ENCODE assay signal across 1 cellular context in the genomic region with DNA sequence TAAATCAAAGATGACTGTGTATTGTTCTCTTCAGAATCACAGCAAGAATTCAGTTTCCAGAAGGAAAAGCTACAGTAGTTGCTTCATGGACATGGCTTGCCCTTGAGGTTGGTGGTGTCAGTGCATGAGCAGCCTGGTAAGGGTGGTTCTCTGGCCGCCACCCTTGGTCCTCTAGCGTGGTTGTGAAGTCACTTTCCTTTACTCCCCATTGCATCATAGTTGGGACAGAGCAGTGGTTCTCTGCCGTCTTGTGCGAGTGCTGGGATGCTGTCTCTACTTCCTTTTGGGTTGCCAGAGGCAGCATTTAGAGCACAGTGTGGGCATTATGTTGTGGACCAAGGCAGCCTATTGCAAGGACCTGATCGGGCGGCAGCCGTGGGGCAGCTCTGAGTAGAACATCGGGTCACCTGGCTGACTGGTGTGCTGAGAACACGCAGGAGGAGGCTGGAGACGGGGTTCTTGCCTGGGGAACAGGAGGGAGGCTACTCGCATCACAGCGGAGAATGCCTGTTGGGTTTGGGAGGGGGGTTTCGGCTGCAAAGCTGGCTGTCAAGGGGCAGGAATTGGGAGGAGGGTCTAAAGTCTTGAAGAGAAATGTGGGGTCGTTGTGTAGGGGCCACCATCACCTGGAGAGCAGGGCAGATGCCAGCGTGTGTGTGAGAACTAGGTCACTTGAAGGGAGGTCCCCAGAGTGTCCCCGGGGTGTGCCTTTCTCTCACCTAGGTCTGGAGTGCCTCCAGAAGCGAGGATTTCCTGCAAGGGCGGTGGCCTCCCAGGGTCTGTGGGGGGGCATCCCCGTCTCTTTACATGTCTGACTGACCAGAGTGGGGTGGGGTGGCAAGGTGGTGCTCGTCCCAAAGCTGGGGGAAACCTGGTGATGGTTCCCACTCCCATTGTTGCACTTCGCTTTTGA.
TF ChIP-seq lines count a peak whose summit lies in the region.

No MANE protein-coding gene starts in this region.

TF ChIP-seq in GM12878, 131 proteins besides CTCF, POLR2A, EP300 and RAD21:
- TF ChIP-seq NR2C1 (IDR thresholded peaks at IDR 0.05), result no peak
- TF ChIP-seq CEBPB (IDR thresholded peaks at IDR 0.05; ENCODE audit: borderline replicate concordance in 1 of 2, low read depth in 2 of 2, low read length in 2 of 2), result 0 out of 4 replicates have a peak, but pooled peaks of 1 of the 2 experiments have one; percentile 12
- no peak for TF ChIP-seq SPI1 (IDR thresholded peaks at IDR 0.05; ENCODE audit: borderline replicate concordance, insufficient read depth, low read depth, low read length)
- TF ChIP-seq MEF2B (IDR thresholded peaks at IDR 0.05; ENCODE audit: partially characterized antibody, poor library complexity, severe bottlenecking), result peak; percentile 60
- TF ChIP-seq NFXL1 (IDR thresholded peaks at IDR 0.05; ENCODE audit: borderline replicate concordance), result no peak
- no peak for TF ChIP-seq ZBED1 (IDR thresholded peaks at IDR 0.05; ENCODE audit: borderline replicate concordance)
- TF ChIP-seq ZNF384 (IDR thresholded peaks at IDR 0.05; ENCODE audit: borderline replicate concordance, low read depth, low read length), result no peak
